15 cellular contexts compared by ENCODE assay signal in the genomic region with DNA sequence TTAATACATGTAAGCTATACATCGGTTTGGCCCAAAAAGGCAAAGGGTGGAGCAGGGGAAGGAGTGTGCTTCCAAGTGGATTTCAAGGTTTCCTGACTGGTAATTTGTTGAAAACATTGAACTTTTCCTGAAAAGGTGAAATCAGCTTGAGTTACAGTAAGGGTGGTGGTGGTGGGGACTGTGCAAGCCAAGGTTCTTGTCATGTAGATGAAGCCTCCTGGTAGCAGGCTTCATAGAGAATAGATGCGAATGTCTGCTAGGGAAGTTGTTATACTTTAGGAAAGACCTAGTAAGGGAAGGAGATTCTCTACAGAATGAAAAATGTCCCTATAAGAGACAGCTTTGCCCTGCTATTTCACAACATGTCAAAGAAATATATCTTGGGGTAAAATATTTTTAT.
"Had no signal": no experiment of that assay in that cellular context is flagged by ENCODE, and none has a peak within 500 bp of the region (broad histone marks: within the 10 kb centered on the region; RNA-seq: fewer than 3 reads in every experiment).

No MANE protein-coding gene starts in this region.

- H3K4me1 Mint-ChIP-seq: natural killer cell; stimulated activated naive B cell treated with anti-CD40 and anti-IgM and Interleukin-4, amounts not matched to agents 10 μg/mL and 1 μg/mL and 100 μg/mL, for 72 hours had no signal

- H3K4me3 Mint-ChIP-seq: natural killer cell; neural crest cell; stimulated activated naive B cell treated with anti-CD40 and anti-IgM and Interleukin-4, amounts not matched to agents 10 μg/mL and 1 μg/mL and 100 μg/mL, for 72 hours had no signal

- H3K9me3 ChIP-seq: heart left ventricle, right atrium auricular region, sigmoid colon had no signal

- H3K27me3 Mint-ChIP-seq: stimulated activated naive B cell treated with anti-CD40 and anti-IgM and Interleukin-4, amounts not matched to agents 10 μg/mL and 1 μg/mL and 100 μg/mL, for 72 hours had no signal

- H3K27ac ChIP-seq: heart left ventricle, right atrium auricular region, sigmoid colon, skin epidermis had no signal

- H3K4me3 ChIP-seq: heart left ventricle, right atrium auricular region, sigmoid colon, skin epidermis had no signal

- DNase-seq: effector memory CD4-positive, alpha-beta T cell; heart left ventricle; hippocampal formation; islet precursor cell; mammary epithelial cell; natural killer cell; posterior cingulate gyrus; sigmoid colon; stimulated activated CD4-positive, alpha-beta T cell treated with anti-CD3 and anti-CD28 coated beads, Interleukin-2, amount 100 ng/mL, for 24 hours; stimulated activated CD4-positive, alpha-beta T cell treated with anti-CD3 and anti-CD28 coated beads, Interleukin-4, amount 100 ng/mL, for 4 hours; stimulated activated naive B cell treated with anti-CD40 and anti-IgM and Interleukin-4, amounts not matched to agents 10 μg/mL and 1 μg/mL and 100 μg/mL, for 72 hours; trophoblast cell had no signal

- H3K27me3 ChIP-seq: heart left ventricle, right atrium auricular region, sigmoid colon had no signal

- H3K4me1 ChIP-seq: heart left ventricle, right atrium auricular region had no signal

- H3K9me3 Mint-ChIP-seq: natural killer cell; neural crest cell; stimulated activated naive B cell treated with anti-CD40 and anti-IgM and Interleukin-4, amounts not matched to agents 10 μg/mL and 1 μg/mL and 100 μg/mL, for 72 hours had no signal

- H3K36me3 Mint-ChIP-seq: natural killer cell; stimulated activated naive B cell treated with anti-CD40 and anti-IgM and Interleukin-4, amounts not matched to agents 10 μg/mL and 1 μg/mL and 100 μg/mL, for 72 hours had no signal

- H3K27ac Mint-ChIP-seq: natural killer cell; stimulated activated naive B cell treated with anti-CD40 and anti-IgM and Interleukin-4, amounts not matched to agents 10 μg/mL and 1 μg/mL and 100 μg/mL, for 72 hours had no signal

- H3K36me3 ChIP-seq: heart left ventricle, right atrium auricular region, sigmoid colon had no signal
